Comparison of ENCODE assay signal across 8 cellular contexts in the genomic region with DNA sequence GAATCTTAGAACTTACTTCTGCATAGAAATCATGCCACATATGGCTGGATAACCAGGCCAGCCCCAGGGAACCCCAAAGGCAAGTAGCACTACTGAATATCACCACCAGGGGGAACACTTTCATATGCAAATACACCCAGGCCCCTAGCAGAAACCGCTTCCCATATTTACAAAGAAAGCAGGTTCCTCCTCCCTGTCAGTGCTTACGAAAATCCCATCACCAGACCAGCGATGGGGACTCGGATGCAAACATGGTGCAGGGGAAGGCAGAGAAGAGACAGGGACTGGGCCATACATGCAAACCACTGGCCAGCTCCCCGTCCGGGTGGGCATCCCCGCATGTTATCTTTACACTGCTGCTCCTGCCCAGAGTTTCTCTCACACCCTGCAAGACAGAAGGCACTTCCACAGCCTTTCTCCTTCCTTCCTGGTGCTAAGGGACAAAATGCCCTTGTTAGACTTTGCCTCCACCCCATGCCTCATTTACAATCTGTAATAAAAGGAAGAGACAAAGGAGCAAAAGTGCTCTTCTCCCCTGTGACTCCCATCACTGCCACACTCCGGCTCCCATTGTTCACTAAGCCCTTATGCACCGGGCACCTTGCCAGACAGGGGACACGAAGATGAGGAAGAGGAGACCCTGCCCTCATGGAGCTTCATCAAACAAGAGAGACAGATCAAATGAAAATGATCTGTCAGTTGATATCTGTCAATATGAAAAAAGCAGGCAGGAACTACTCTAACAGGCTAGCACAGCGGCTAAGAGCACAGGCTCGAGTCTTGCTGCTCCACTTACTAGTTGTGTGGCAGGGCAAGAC.
A peak's percentile ranks its signal among the peaks of the same experiment; 100 is the strongest.
DNase-seq lines count a peak whose midpoint lies in the region; FAIRE-seq and TF ChIP-seq lines count a peak whose summit lies in the region.

No MANE protein-coding gene starts in this region.

- TF ChIP-seq CTCF in GM10248 (IDR thresholded peaks at IDR 0.05; ENCODE audit: control extremely low read depth, extremely low read depth, low read depth, missing control alignments) (peak; percentile 65), ovary (IDR thresholded peaks at IDR 0.05) (peak; percentile 62 to 82 (median 81))

- peaks cover 2% of the 10 kb centered on the region for H3K36me3 ChIP-seq in H7 (replicated peaks; ENCODE audit: control insufficient read depth, insufficient read depth, low read length)
- H3K36me3 ChIP-seq in ovary: no peaks in the 10 kb centered on the region

- CTCF ChIA-PET in GM10248 (lab: Yijun Ruan, JAX): interaction anchor here (0.9 to 1.9 kb wide), 12 partner anchors 10 to 385 kb away, joined by 3 to 13 read pairs (median 4); no protein-coding TSS in a partner anchor

- H3K4me3 ChIP-seq in H7 (ENCODE audit: insufficient read depth, low read depth, low read length) (no peak overlapping the region), ovary (no peak overlapping the region)

- 43 to 52% (median 44%) methylated on average over 12 of the region's 12 CpGs for WGBS in ovary, 3 donors

- DNase-seq in GM10248 (ENCODE audit: extremely low spot score) (peak; percentile 77), H7 (peak; percentile 81), LoVo (ENCODE audit: low spot score) (peak; percentile 65), SHP77 treated with DMSO at 0.1 percent for 48 hours (lab: John Stamatoyannopoulos, UW) (peak; percentile 45), germinal center (ENCODE audit: low spot score) (peak; percentile 74), ovary (peak; percentile 39 to 73 (median 53)), urothelium cell line (ENCODE audit: low spot score) (peak; percentile 69)
- DNase-seq in activated gamma-delta T cell treated with anti-CD3 and anti-CD28 coated beads, Interleukin-2, amount 50 U/mL, for 16 hours (ENCODE audit: low read depth): peak; percentile 56

- no peak for TF ChIP-seq EP300 in ovary (IDR thresholded peaks at IDR 0.05)

- no peak for FAIRE-seq in urothelium cell line (lab: Jason Lieb, UNC)

- H3K27me3 ChIP-seq in H7 (ENCODE audit: control insufficient read depth, insufficient read depth, low read length) (no peaks in the 10 kb centered on the region), ovary (no peaks in the 10 kb centered on the region)

- H3K4me1 ChIP-seq in ovary (ENCODE audit: insufficient read depth): peaks cover 2% of the 10 kb centered on the region

- intact Hi-C loops in ovary (cut with DNase I): loop anchor here (5.0 to 10.0 kb wide), 3 partner anchors 60 to 70 kb away; partner anchors contain the start of genes PTPN21 (in 2 of the 4) and ZC3H14 (in 1 of the 4)

- H3K9me3 ChIP-seq in ovary: no peaks in the 10 kb centered on the region

- TF ChIP-seq POLR2A in ovary (IDR thresholded peaks at IDR 0.05): no peak

- POLR2A ChIA-PET in GM10248 (lab: Yijun Ruan, JAX): no interaction called here

- no peak overlapping the region for H3K27ac ChIP-seq in ovary
